1 cellular context compared by ENCODE assay signal in the genomic region with DNA sequence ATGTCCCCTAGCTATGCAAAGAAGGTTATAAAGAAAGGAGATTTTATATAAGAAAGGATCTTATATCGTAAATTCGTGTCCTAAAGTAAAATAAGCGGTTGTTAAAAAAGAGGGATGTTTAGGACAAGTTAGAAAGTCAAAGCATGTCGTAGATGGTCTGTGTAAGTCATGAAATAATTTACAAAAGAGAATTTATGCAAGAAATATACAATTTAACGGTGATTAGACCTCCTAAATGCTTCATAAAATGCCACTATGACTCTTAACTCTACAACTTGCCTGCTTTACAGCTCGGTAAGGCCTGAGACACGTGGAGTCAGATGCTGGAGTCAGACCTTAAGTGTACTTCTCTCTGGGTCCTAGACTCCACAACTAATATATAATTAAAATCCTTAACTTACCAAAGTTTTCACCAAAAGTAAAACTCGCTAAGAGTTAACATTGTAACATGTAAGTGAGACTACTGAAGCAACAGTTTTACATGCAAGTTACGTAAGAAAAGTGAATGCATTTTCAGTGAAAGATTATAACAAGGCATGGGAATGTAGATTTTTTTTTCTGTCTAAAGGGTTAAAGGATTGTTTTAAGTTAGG.
A peak's percentile ranks its signal among the peaks of the same experiment; 100 is the strongest.
TF ChIP-seq lines count a peak whose summit lies in the region.

No MANE protein-coding gene starts in this region.

TF ChIP-seq in HCT116, 20 proteins besides CTCF, POLR2A, EP300 and RAD21:
- TF ChIP-seq CBX3 (IDR thresholded peaks at IDR 0.05; ENCODE audit: low read depth): peak; percentile 58; the same call in 1 of the 2 replicates
- TF ChIP-seq, protein P1, sequence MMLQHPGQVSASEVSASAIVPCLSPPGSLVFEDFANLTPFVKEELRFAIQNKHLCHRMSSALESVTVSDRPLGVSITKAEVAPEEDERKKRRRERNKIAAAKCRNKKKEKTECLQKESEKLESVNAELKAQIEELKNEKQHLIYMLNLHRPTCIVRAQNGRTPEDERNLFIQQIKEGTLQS (IDR thresholded peaks at IDR 0.05): no peak
